ENCODE assay signal across 8 cellular contexts in genomic region chr21:33947451-33948095, GRCh38. TPM values are rescaled to one million over a fixed set of nuclear protein-coding genes. Genes with fewer than 3 reads are reported as not detected.
A peak's percentile ranks its signal among the peaks of the same experiment; 100 is the strongest.
DNase-seq lines count a peak whose midpoint lies in the region; ATAC-seq and TF ChIP-seq lines count a peak whose summit lies in the region.

No MANE protein-coding gene starts in this region.

- peak overlapping the region; percentile 100 for H3K27ac Mint-ChIP-seq in activated CD4-positive, alpha-beta T cell treated with anti-CD3 and anti-CD28 coated beads, Interleukin-2, amount 10 ng/mL, durations not matched to agents 24 days and 14 days

- H3K9me3 Mint-ChIP-seq in activated CD4-positive, alpha-beta T cell treated with anti-CD3 and anti-CD28 coated beads, Interleukin-2, amount 10 ng/mL, durations not matched to agents 24 days and 14 days = peaks cover 20% of the 10 kb centered on the region

- no peaks in the 10 kb centered on the region for H3K36me3 ChIP-seq in right lobe of liver

- no peaks in the 10 kb centered on the region for H3K4me1 ChIP-seq in right lobe of liver

- no peaks in the 10 kb centered on the region for H3K27me3 ChIP-seq in right lobe of liver

- H3K9me3 ChIP-seq in right lobe of liver = no peaks in the 10 kb centered on the region

- peak overlapping the region; percentile 54 to 67 for H3K27ac ChIP-seq in coronary artery
- H3K27ac ChIP-seq in right lobe of liver = no peak overlapping the region

- peaks cover 70% of the 10 kb centered on the region for H3K4me1 Mint-ChIP-seq in activated CD4-positive, alpha-beta T cell treated with anti-CD3 and anti-CD28 coated beads, Interleukin-2, amount 10 ng/mL, durations not matched to agents 24 days and 14 days

- 53% methylated on average over 9 of the region's 9 CpGs for WGBS in right lobe of liver (ENCODE audit: insufficient coverage, low coverage, low lambda C conversion rate, missing lambda C conversion rate)

- H3K4me3 ChIP-seq in coronary artery = peak overlapping the region; percentile 45
- no peak overlapping the region for H3K4me3 ChIP-seq in right lobe of liver

- peak; percentile 46 to 93 (median 84) for DNase-seq in NCI-H1417 (lab: John Stamatoyannopoulos, UW)
- DNase-seq in NCI-H1417 treated with DMSO at 0.1 percent for 48 hours (lab: John Stamatoyannopoulos, UW) = no peak
- peak; percentile 93 for DNase-seq in NCI-H2227 treated with DMSO at 0.1 percent for 48 hours (lab: John Stamatoyannopoulos, UW)
- peak; percentile 95 for DNase-seq in activated CD4-positive, alpha-beta T cell treated with anti-CD3 and anti-CD28 coated beads, Interleukin-2, amount 10 ng/mL, durations not matched to agents 24 days and 14 days
- DNase-seq in coronary artery (ENCODE audit: low spot score) = peak; percentile 86
- no peak for DNase-seq in right lobe of liver
- DNase-seq in stimulated activated CD4-positive, alpha-beta T cell treated with anti-CD3 and anti-CD28 coated beads, TNF-alpha, amount 100 ng/mL, for 24 hours (ENCODE audit: low read depth in 3 of 3) = peak; percentile 70 to 82 (median 78)

- peaks cover 3% of the 10 kb centered on the region for H3K27me3 Mint-ChIP-seq in activated CD4-positive, alpha-beta T cell treated with anti-CD3 and anti-CD28 coated beads, Interleukin-2, amount 10 ng/mL, durations not matched to agents 24 days and 14 days

- no peak for TF ChIP-seq POLR2A in right lobe of liver (IDR thresholded peaks at IDR 0.05)

- TF ChIP-seq CTCF in coronary artery (IDR thresholded peaks at IDR 0.05) = no peak
- TF ChIP-seq CTCF in right lobe of liver (IDR thresholded peaks at IDR 0.05) = no peak

- peak overlapping the region; percentile 80 for H3K4me3 Mint-ChIP-seq in activated CD4-positive, alpha-beta T cell treated with anti-CD3 and anti-CD28 coated beads, Interleukin-2, amount 10 ng/mL, durations not matched to agents 24 days and 14 days

- H3K36me3 Mint-ChIP-seq in activated CD4-positive, alpha-beta T cell treated with anti-CD3 and anti-CD28 coated beads, Interleukin-2, amount 10 ng/mL, durations not matched to agents 24 days and 14 days (ENCODE audit: low read depth) = peaks cover 51% of the 10 kb centered on the region

- ATAC-seq in HG03039 (IDR thresholded peaks at IDR 0.05; ENCODE audit: unreplicated experiment) (peak; percentile 58), right lobe of liver (peak; percentile 60 to 94 (median 66))

- intact Hi-C loops in activated CD4-positive, alpha-beta T cell treated with anti-CD3 and anti-CD28 coated beads, Interleukin-2, amount 10 ng/mL, durations not matched to agents 24 days and 14 days (cut with micrococcal nuclease) = loop anchor here (1.0 to 2.0 kb wide), 7 partner anchors 11 to 251 kb away; no protein-coding TSS in a partner anchor
- intact Hi-C loops in right lobe of liver (cut with DNase I) = no loop called here

RNA-seq across cellular contexts. Expression of gene ATP5PO, which starts 32.0 kb away (rescaled TPM):
- total RNA-seq in activated CD4-positive, alpha-beta T cell treated with anti-CD3 and anti-CD28 coated beads, Interleukin-2, amount 10 ng/mL, durations not matched to agents 24 days and 14 days = 172 and 194 TPM in 2 replicates
- 100 to 1,000 TPM in 3 of 6 experiments, 10 to 100 TPM in 3; 87.3 to 191 (median 98.7) TPM for total RNA-seq in right lobe of liver

Comparison
In these comparisons a context has a peak if more than half of its experiments do, and no peak if none do; other contexts are left out.
1. DNase-seq: peak in NCI-H1417 (3 of 3), NCI-H2227 treated with DMSO at 0.1 percent for 48 hours (single experiment), activated CD4-positive, alpha-beta T cell treated with anti-CD3 and anti-CD28 coated beads, Interleukin-2, amount 10 ng/mL, durations not matched to agents 24 days and 14 days (single experiment), coronary artery (single experiment) and stimulated activated CD4-positive, alpha-beta T cell treated with anti-CD3 and anti-CD28 coated beads, TNF-alpha, amount 100 ng/mL, for 24 hours (3 of 3); none in NCI-H1417 treated with DMSO at 0.1 percent for 48 hours (single experiment) and right lobe of liver (0 of 3).
2. H3K27ac ChIP-seq: peak in coronary artery (2 of 2); none in right lobe of liver (0 of 3).